ENCODE assay signal across 8 cellular contexts in the genomic region with DNA sequence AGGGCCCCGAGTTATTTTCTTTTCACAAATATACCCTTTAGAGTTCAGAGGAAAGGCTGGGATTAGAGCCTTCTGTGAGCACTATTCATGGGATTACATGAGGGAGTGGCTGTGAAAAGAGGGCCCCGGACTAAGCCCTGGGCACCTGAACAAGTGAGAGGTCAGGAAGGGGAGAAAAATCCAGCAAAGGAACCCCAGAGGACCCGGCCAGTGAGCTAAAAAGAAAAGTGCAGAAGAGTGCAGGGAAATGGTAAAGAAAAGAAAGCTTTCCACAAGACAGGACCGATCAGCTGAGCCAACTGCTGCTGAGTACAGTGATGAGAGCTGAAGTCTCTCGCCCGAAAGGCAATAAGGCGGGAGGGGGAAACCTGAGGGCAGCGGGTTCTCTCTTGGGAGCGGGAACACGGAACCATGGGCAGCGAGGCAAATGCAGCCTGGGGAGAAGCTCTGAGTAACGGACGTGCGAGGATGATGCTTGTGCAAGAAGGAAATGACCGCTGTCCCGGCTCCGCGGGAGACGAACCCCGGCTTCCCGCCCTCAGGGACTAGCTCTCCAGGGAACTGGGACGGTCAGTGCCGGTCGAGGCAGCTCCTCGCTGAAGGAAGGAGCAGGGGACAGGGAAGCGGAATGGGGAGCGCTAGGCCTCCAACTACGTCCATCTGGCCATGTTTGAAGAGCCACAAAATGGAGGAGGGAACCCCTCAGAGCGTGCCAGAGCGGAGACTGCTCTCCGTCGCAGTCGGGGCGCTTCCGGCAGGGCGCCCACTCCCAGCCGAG. TPM values are rescaled to one million over a fixed set of nuclear protein-coding genes. Genes with fewer than 3 reads are reported as not detected.
DNase-seq lines count a peak whose midpoint lies in the region; ATAC-seq and TF ChIP-seq lines count a peak whose summit lies in the region.

No MANE protein-coding gene starts in this region.

- peaks cover 17% of the 10 kb centered on the region for H3K36me3 Mint-ChIP-seq in brain

- in situ Hi-C loops in KBM-7 (cut with MboI; ENCODE audit: low pct_unique_long_range_greater_than_20kb, low sequenced_read_pairs), result no loop called here

- no peak overlapping the region for H3K27ac ChIP-seq in iPS DF 6.9 (ENCODE audit: low read length)

- peaks cover 0 to 2% (median 0%) of the 10 kb centered on the region in 5 experiments for H3K9me3 Mint-ChIP-seq in brain

- ATAC-seq in GM21576 (IDR thresholded peaks at IDR 0.05; ENCODE audit: unreplicated experiment), result peak; percentile 12

- H3K9me3 ChIP-seq in iPS DF 6.9 (ENCODE audit: control insufficient read depth, insufficient read depth, low read length), result no peaks in the 10 kb centered on the region

- H3K27me3 ChIP-seq in iPS DF 6.9 (ENCODE audit: control insufficient read depth, insufficient read depth, low read length), result no peaks in the 10 kb centered on the region

- H3K4me3 ChIP-seq in iPS DF 6.9 (ENCODE audit: low read length), result peak overlapping the region; percentile 85; the same call in 1 of the 2 replicates

- peak in 1 of 2 experiments; percentile 8 for TF ChIP-seq CTCF in brain (conservative IDR thresholded peaks at IDR 0.05)

- peak overlapping the region; percentile 90 to 96 (median 94) for H3K4me3 Mint-ChIP-seq in brain

- no CpG with 5 or more reads among the region's 37 CpGs for WGBS in iPS DF 6.9 (ENCODE audit: insufficient coverage, insufficient read length)

- DNase-seq in EH (ENCODE audit: low read depth), result peak; percentile 82
- peak; percentile 76 for DNase-seq in KBM-7
- peak; percentile 78 for DNase-seq in SKM-1 (lab: John Stamatoyannopoulos, UW; ENCODE audit: unreplicated experiment)
- peak; percentile 25 for DNase-seq in iPS DF 6.9 (ENCODE audit: low read depth, low spot score)
- peak; percentile 53 for DNase-seq in renal cortical epithelial cell (ENCODE audit: low read depth)
- no peak for DNase-seq in NCI-H774 (lab: John Stamatoyannopoulos, UW)

- peak overlapping the region; percentile 99 to 100 (median 99) for H3K27ac Mint-ChIP-seq in brain

- no peaks in the 10 kb centered on the region for H3K36me3 ChIP-seq in iPS DF 6.9 (ENCODE audit: control insufficient read depth, insufficient read depth, low read length)

- H3K4me1 Mint-ChIP-seq in brain, result peaks cover 66% of the 10 kb centered on the region

- H3K27me3 Mint-ChIP-seq in brain, result peaks cover 14% of the 10 kb centered on the region

- H3K4me1 ChIP-seq in iPS DF 6.9 (ENCODE audit: control insufficient read depth, insufficient read depth, low read length), result 0 out of 2 replicates have a peak, but pooled peaks cover 2% of the 10 kb centered on the region

RNA-seq across cellular contexts. Expression of gene ALDH3A2, which starts 0.7 kb away (rescaled TPM):
- 32.5 TPM for polyA plus RNA-seq in brain (ENCODE audit: insufficient read depth, low read depth, low replicate concordance)
- total RNA-seq in renal cortical epithelial cell, result 17.0 and 37.6 TPM in 2 replicates
